Comparison of ENCODE assay signal across 11 cellular contexts in genomic region chr4:78937837-78938236, GRCh38. TPM values are rescaled to one million over a fixed set of nuclear protein-coding genes. Genes with fewer than 3 reads are reported as not detected.
A peak's percentile ranks its signal among the peaks of the same experiment; 100 is the strongest.
DNase-seq lines count a peak whose midpoint lies in the region; ATAC-seq, FAIRE-seq and TF ChIP-seq lines count a peak whose summit lies in the region.
"Had no signal": no experiment of that assay in that cellular context is flagged by ENCODE, and none has a peak within 500 bp of the region (broad histone marks: within the 10 kb centered on the region; RNA-seq: fewer than 3 reads in every experiment).

No MANE protein-coding gene starts in this region.

- H3K4me3 ChIP-seq in duodenal mucosa (ENCODE audit: low read depth in 1 of 2, low read length in 2 of 2) (peak overlapping the region; percentile 92 to 93), ovary (peak overlapping the region; percentile 67)

- no peaks in the 10 kb centered on the region for H3K27me3 ChIP-seq in duodenal mucosa (ENCODE audit: control insufficient read depth in 1 of 2, insufficient read depth in 2 of 2, low read length in 2 of 2)
- H3K27me3 ChIP-seq in ovary, result no peaks in the 10 kb centered on the region

- no peak for TF ChIP-seq CTCF in ovary (IDR thresholded peaks at IDR 0.05)

- ATAC-seq in GM18861 (IDR thresholded peaks at IDR 0.05; ENCODE audit: unreplicated experiment), result no peak

- H3K27ac ChIP-seq in duodenal mucosa (ENCODE audit: low read depth, low read length) (no peak overlapping the region), ovary (no peak overlapping the region)
- H3K27ac ChIP-seq: 22Rv1 had no signal

- TF ChIP-seq EP300 in ovary (IDR thresholded peaks at IDR 0.05), result no peak

- H3K9ac ChIP-seq in duodenal mucosa (ENCODE audit: low read depth in 1 of 2, low read length in 2 of 2), result no peak overlapping the region

- H3K36me3 ChIP-seq in duodenal mucosa (ENCODE audit: control insufficient read depth in 1 of 2, insufficient read depth in 2 of 2, low read length in 2 of 2) (peaks cover 0 to 4% of the 10 kb centered on the region in 2 donors), ovary (no peaks in the 10 kb centered on the region)

- intact Hi-C loops in ovary (cut with DNase I), result no loop called here

- H3K4me1 ChIP-seq in duodenal mucosa (ENCODE audit: control insufficient read depth in 1 of 2, insufficient read depth in 2 of 2, low read length in 2 of 2) (peaks cover 12 to 14% of the 10 kb centered on the region in 2 donors), ovary (ENCODE audit: insufficient read depth) (no peaks in the 10 kb centered on the region)

- peak; percentile 41 for DNase-seq in DMS53 (lab: John Stamatoyannopoulos, UW)
- no peak for DNase-seq in DMS53 treated with DMSO at 0.1 percent for 48 hours (lab: John Stamatoyannopoulos, UW; ENCODE audit: unreplicated experiment)
- peak; percentile 22 for DNase-seq in NCI-H748 treated with DMSO at 0.1 percent for 48 hours (lab: John Stamatoyannopoulos, UW)
- DNase-seq in ovary, result no peak
- DNase-seq in cortex of kidney (lab: John Stamatoyannopoulos, UW), result no peak
- no peak for DNase-seq in GM19239 (ENCODE audit: insufficient read length, low spot score)
- DNase-seq: activated CD4-positive, alpha-beta T cell treated with anti-CD3 and anti-CD28 coated beads for 4 hours; foreskin melanocyte had no signal

- no peak for FAIRE-seq in GM19239 (lab: Jason Lieb, UNC)

- WGBS in ovary, 3 donors, result 91 to 95% (median 92%) methylated on average over 4 of the region's 4 CpGs

- no peak for TF ChIP-seq POLR2A in ovary (IDR thresholded peaks at IDR 0.05)

- no peaks in the 10 kb centered on the region for H3K9me3 ChIP-seq in duodenal mucosa (ENCODE audit: control insufficient read depth in 1 of 2, low read length in 2 of 2)
- H3K9me3 ChIP-seq in ovary, result no peaks in the 10 kb centered on the region

RNA-seq across cellular contexts. Expression of gene PAQR3, which starts 1.4 kb away (rescaled TPM):
- total RNA-seq in ovary, result 10 to 100 TPM in 2 of 7 donors, 1 to 10 TPM in 5; 8.3 to 13.4 (median 9.4) TPM
- polyA plus RNA-seq in ovary, result 10 to 100 TPM in 1 of 2 donors, 1 to 10 TPM in 1; 3.4 to 10.1 TPM

Comparison
In these comparisons a context has a peak if more than half of its experiments do, and no peak if none do; other contexts are left out.
1. DNase-seq: peak in DMS53 (single experiment) and NCI-H748 treated with DMSO at 0.1 percent for 48 hours (single experiment); none in DMS53 treated with DMSO at 0.1 percent for 48 hours (single experiment), ovary (0 of 5), cortex of kidney (single experiment) and GM19239 (single experiment).